Comparison of ENCODE assay signal across 1 cellular context in genomic region chr13:109836629-109837607, GRCh38.
TF ChIP-seq lines count a peak whose summit lies in the region.

No MANE protein-coding gene starts in this region.

TF ChIP-seq in HepG2, 621 proteins besides CTCF, POLR2A, EP300 and RAD21 (continued from another document):
- no peak for TF ChIP-seq ZSCAN22 (CRISPR knock-in tag; IDR thresholded peaks at IDR 0.05)
- 0 out of 2 replicates have a peak, but pooled peaks have one; percentile 25 for TF ChIP-seq SALL1 (CRISPR knock-in tag; IDR thresholded peaks at IDR 0.05)
- TF ChIP-seq ATF3 (CRISPR knock-in tag; IDR thresholded peaks at IDR 0.05), result no peak
- TF ChIP-seq HNF1B (CRISPR knock-in tag; IDR thresholded peaks at IDR 0.05), result peak; percentile 73; the same call in 1 of the 2 replicates
- no peak for TF ChIP-seq ARID5B (CRISPR knock-in tag; IDR thresholded peaks at IDR 0.05)
- TF ChIP-seq GABPA (IDR thresholded peaks at IDR 0.05; ENCODE audit: low read depth, low read length), result no peak
- TF ChIP-seq GABPA (CRISPR knock-in tag; IDR thresholded peaks at IDR 0.05; ENCODE audit: low read depth), result peak; percentile 63
- no peak for TF ChIP-seq JUN (CRISPR knock-in tag; IDR thresholded peaks at IDR 0.05)
- TF ChIP-seq HNF1A (IDR thresholded peaks at IDR 0.05; ENCODE audit: low read depth), result peak; percentile 39; the same call in 1 of the 2 replicates
- peak; percentile 23; the same call in 1 of the 2 replicates for TF ChIP-seq HNF1A (CRISPR knock-in tag; IDR thresholded peaks at IDR 0.05; ENCODE audit: borderline replicate concordance)
